Comparison of ENCODE assay signal across 8 cellular contexts in genomic region chr12:56224102-56224701, GRCh38. TPM values are rescaled to one million over a fixed set of nuclear protein-coding genes. Genes with fewer than 3 reads are reported as not detected.
DNase-seq lines count a peak whose midpoint lies in the region; ATAC-seq and TF ChIP-seq lines count a peak whose summit lies in the region.

NABP2 (plus strand) TSS chr12:56224342; CDS start chr12:56224857, 515 bp downstream.

- peaks cover 28% of the 10 kb centered on the region for H3K36me3 Mint-ChIP-seq in dendritic cell treated with granulocyte-macrophage colony-stimulating factor and Interleukin-4, amounts not matched to agents 40 ng/mL and 50 ng/mL, for 4 days (ENCODE audit: low read depth)

- intact Hi-C loops in dendritic cell treated with granulocyte-macrophage colony-stimulating factor and Interleukin-4, amounts not matched to agents 40 ng/mL and 50 ng/mL, for 4 days (cut with micrococcal nuclease): loop anchor here (1.0 to 5.0 kb wide), 3 partner anchors 31 to 105 kb away; partner anchors contain the start of gene ANKRD52
- intact Hi-C loops in left lung (cut with DNase I): no loop called here

- H3K4me1 Mint-ChIP-seq in dendritic cell treated with granulocyte-macrophage colony-stimulating factor and Interleukin-4, amounts not matched to agents 40 ng/mL and 50 ng/mL, for 4 days (ENCODE audit: low read depth): peaks cover 52% of the 10 kb centered on the region

- DNase-seq in CD1c-positive myeloid dendritic cell (ENCODE audit: extremely low spot score) (peak; percentile 98), NCI-H69 (lab: John Stamatoyannopoulos, UW) (peak; percentile 99), left lung (peak; percentile 98)
- DNase-seq in activated CD4-positive, alpha-beta T cell treated with anti-CD3 and anti-CD28 coated beads, Interleukin-2, amount 50 U/mL, for 4 hours: peak; percentile 87 to 89
- DNase-seq in stimulated activated CD4-positive, alpha-beta T cell treated with anti-CD3 and anti-CD28 coated beads, Interleukin-2, amount 100 ng/mL, for 48 hours: peak; percentile 94

- no peaks in the 10 kb centered on the region for H3K9me3 Mint-ChIP-seq in dendritic cell treated with granulocyte-macrophage colony-stimulating factor and Interleukin-4, amounts not matched to agents 40 ng/mL and 50 ng/mL, for 4 days

- H3K36me3 ChIP-seq in left lung: peaks cover 0 to 11% of the 10 kb centered on the region in 2 donors

- peak; percentile 89 to 92 for TF ChIP-seq CTCF in left lung (IDR thresholded peaks at IDR 0.05)

- peak within 1 kb of the TSS; percentile 64 to 65 for H3K4me3 ChIP-seq in left lung

- H3K27me3 Mint-ChIP-seq in dendritic cell treated with granulocyte-macrophage colony-stimulating factor and Interleukin-4, amounts not matched to agents 40 ng/mL and 50 ng/mL, for 4 days: no peaks in the 10 kb centered on the region

- ATAC-seq in GM19351 (IDR thresholded peaks at IDR 0.05; ENCODE audit: unreplicated experiment) (peak; percentile 72), HG03521 (IDR thresholded peaks at IDR 0.05; ENCODE audit: unreplicated experiment) (peak; percentile 79), left lung (peak; percentile 85)

- peak within 1 kb of the TSS; percentile 80 to 82 for H3K27ac ChIP-seq in left lung

- peak within 1 kb of the TSS; percentile 81 for H3K4me3 Mint-ChIP-seq in dendritic cell treated with granulocyte-macrophage colony-stimulating factor and Interleukin-4, amounts not matched to agents 40 ng/mL and 50 ng/mL, for 4 days

- no peaks in the 10 kb centered on the region for H3K9me3 ChIP-seq in left lung

- H3K4me1 ChIP-seq in left lung: peaks cover 14 to 43% of the 10 kb centered on the region in 2 donors

- H3K27ac Mint-ChIP-seq in dendritic cell treated with granulocyte-macrophage colony-stimulating factor and Interleukin-4, amounts not matched to agents 40 ng/mL and 50 ng/mL, for 4 days: peak within 1 kb of the TSS; percentile 100

- H3K27me3 ChIP-seq in left lung: no peaks in the 10 kb centered on the region

RNA-seq across cellular contexts. Expression of gene NABP2, which starts in this region (rescaled TPM):
- 10 to 100 TPM; 32.6 to 33.8 TPM for total RNA-seq in left lung

Comparison
In these comparisons a context has a peak if more than half of its experiments do, and no peak if none do; other contexts are left out.
1. Peak in every context shown above with its lines: DNase-seq, ATAC-seq, H3K4me3 ChIP-seq and H3K27ac ChIP-seq.